ENCODE assay signal across 1 cellular context in the genomic region with DNA sequence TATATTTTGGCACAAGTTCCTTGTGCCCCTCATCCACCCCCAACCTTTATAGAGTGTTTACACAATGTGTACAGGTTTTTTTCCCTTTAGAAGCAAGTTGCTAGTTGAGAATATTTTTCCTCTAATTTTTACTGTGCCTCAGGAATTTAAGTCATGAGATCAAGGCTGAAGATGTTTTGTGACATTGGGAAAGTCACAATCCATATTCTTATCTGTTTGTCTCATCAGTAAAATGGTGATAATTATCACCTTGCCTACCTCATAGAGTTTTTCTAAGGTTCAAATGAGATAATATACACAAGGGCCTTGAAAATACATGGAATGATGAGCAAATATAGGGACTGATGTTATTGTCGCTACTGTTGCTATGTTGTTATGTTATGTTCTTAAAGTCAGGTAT.
TF ChIP-seq lines count a peak whose summit lies in the region.

No MANE protein-coding gene starts in this region.

TF ChIP-seq in A549, 52 proteins besides CTCF, POLR2A, EP300 and RAD21:
- TF ChIP-seq MYC (IDR thresholded peaks at IDR 0.05; ENCODE audit: borderline replicate concordance, low read length) (no peak), BHLHE40 (IDR thresholded peaks at IDR 0.05; ENCODE audit: low read depth, low read length) (no peak), HEYL (CRISPR knock-in tag; IDR thresholded peaks at IDR 0.05) (no peak), CHD2 (IDR thresholded peaks at IDR 0.05; ENCODE audit: low read length, partially characterized antibody) (no peak), MAX (IDR thresholded peaks at IDR 0.05) (no peak), CHD4 (IDR thresholded peaks at IDR 0.05; ENCODE audit: borderline replicate concordance) (no peak), EHF (CRISPR knock-in tag; IDR thresholded peaks at IDR 0.05) (no peak), HDAC2 (IDR thresholded peaks at IDR 0.05) (no peak), ZFP36 (IDR thresholded peaks at IDR 0.05; ENCODE audit: borderline replicate concordance, partially characterized antibody) (no peak), HOXB13 (CRISPR knock-in tag; IDR thresholded peaks at IDR 0.05; ENCODE audit: low read depth) (no peak)
